11 cellular contexts compared by ENCODE assay signal in genomic region chr14:68969278-68969677, GRCh38. TPM values are rescaled to one million over a fixed set of nuclear protein-coding genes. Genes with fewer than 3 reads are reported as not detected.
A peak's percentile ranks its signal among the peaks of the same experiment; 100 is the strongest.
DNase-seq lines count a peak whose midpoint lies in the region; ATAC-seq and TF ChIP-seq lines count a peak whose summit lies in the region.
"Had no signal": no experiment of that assay in that cellular context is flagged by ENCODE, and none has a peak within 500 bp of the region (broad histone marks: within the 10 kb centered on the region; RNA-seq: fewer than 3 reads in every experiment).

No MANE protein-coding gene starts in this region.

- CTCF ChIA-PET in activated CD8-positive, alpha-beta T cell treated with anti-CD3 and anti-CD28 coated beads for 36 hours (lab: Charles Lee) = interaction anchor here (0.8 to 2.8 kb wide), 9 partner anchors 9 to 138 kb away, joined by 3 to 10 read pairs (median 4); no protein-coding TSS in a partner anchor
- CTCF ChIA-PET in activated CD8-positive, alpha-beta T cell treated with anti-CD3 and anti-CD28 coated beads, Interleukin-2, amount 10 ng/mL, durations not matched to agents 7 days and 5 days (lab: Charles Lee) = interaction anchor here (1.0 to 3.8 kb wide), 12 partner anchors 8 to 139 kb away, joined by 3 to 21 read pairs (median 4); no protein-coding TSS in a partner anchor

- in situ Hi-C loops in G401 (cut with HindIII; ENCODE audit: low sequenced_read_pairs) = no loop called here

- peaks cover 4 to 14% of the 10 kb centered on the region in 2 donors for H3K36me3 ChIP-seq in muscle layer of duodenum (ENCODE audit: control insufficient read depth in 1 of 2, insufficient read depth in 2 of 2, low read length in 2 of 2)
- H3K36me3 ChIP-seq in tibial artery = peaks cover 18 to 26% (median 26%) of the 10 kb centered on the region in 3 donors

- H3K27me3 ChIP-seq in muscle layer of duodenum (ENCODE audit: low read depth, low read length) (no peaks in the 10 kb centered on the region), tibial artery (no peaks in the 10 kb centered on the region)
- H3K27me3 ChIP-seq: left lung had no signal

- H3K4me3 ChIP-seq in muscle layer of duodenum (ENCODE audit: low read depth in 1 of 2, low read length in 2 of 2) (peak overlapping the region in 1 of 2 donors; percentile 25), tibial artery (peak overlapping the region; percentile 7 to 30)
- H3K4me3 ChIP-seq: left lung had no signal

- H3K4me1 ChIP-seq in muscle layer of duodenum (ENCODE audit: control insufficient read depth in 1 of 2, insufficient read depth in 2 of 2, low read length in 2 of 2) = peaks cover 25 to 95% of the 10 kb centered on the region in 2 donors
- peaks cover 4 to 100% (median 97%) of the 10 kb centered on the region in 4 donors for H3K4me1 ChIP-seq in tibial artery

- H3K9me3 ChIP-seq in muscle layer of duodenum (ENCODE audit: control insufficient read depth in 1 of 2, low read length in 2 of 2) (no peaks in the 10 kb centered on the region), tibial artery (no peaks in the 10 kb centered on the region)
- H3K9me3 ChIP-seq: left lung had no signal

- intact Hi-C loops in activated CD8-positive, alpha-beta T cell treated with anti-CD3 and anti-CD28 coated beads for 36 hours (cut with micrococcal nuclease) = no loop called here
- intact Hi-C loops in tibial artery (cut with DNase I; ENCODE audit: low total_unique reads) = no loop called here

- H3K27me3 Mint-ChIP-seq in activated CD8-positive, alpha-beta T cell treated with anti-CD3 and anti-CD28 coated beads for 36 hours = no peaks in the 10 kb centered on the region
- no peaks in the 10 kb centered on the region for H3K27me3 Mint-ChIP-seq in activated CD8-positive, alpha-beta T cell treated with anti-CD3 and anti-CD28 coated beads, Interleukin-2, amount 10 ng/mL, durations not matched to agents 7 days and 5 days (ENCODE audit: low read depth)

- H3K4me3 Mint-ChIP-seq in activated CD8-positive, alpha-beta T cell treated with anti-CD3 and anti-CD28 coated beads for 36 hours = peak overlapping the region; percentile 55
- no peak overlapping the region for H3K4me3 Mint-ChIP-seq in activated CD8-positive, alpha-beta T cell treated with anti-CD3 and anti-CD28 coated beads, Interleukin-2, amount 10 ng/mL, durations not matched to agents 7 days and 5 days

- H3K27ac ChIP-seq in caudate nucleus (ENCODE audit: low read depth, low read length) (peak overlapping the region; percentile 79), muscle layer of duodenum (ENCODE audit: low read length) (peak overlapping the region; percentile 67), tibial artery (peak overlapping the region; percentile 97 to 100)

- H3K27ac Mint-ChIP-seq in activated CD8-positive, alpha-beta T cell treated with anti-CD3 and anti-CD28 coated beads for 36 hours = peak overlapping the region; percentile 84
- H3K27ac Mint-ChIP-seq in activated CD8-positive, alpha-beta T cell treated with anti-CD3 and anti-CD28 coated beads, Interleukin-2, amount 10 ng/mL, durations not matched to agents 7 days and 5 days = no peak overlapping the region

- no peak for TF ChIP-seq CTCF in activated CD8-positive, alpha-beta T cell treated with anti-CD3 and anti-CD28 coated beads for 36 hours (IDR thresholded peaks at IDR 0.05)
- TF ChIP-seq CTCF in tibial artery (IDR thresholded peaks at IDR 0.05) = no peak

- POLR2A ChIA-PET in activated CD8-positive, alpha-beta T cell treated with anti-CD3 and anti-CD28 coated beads for 36 hours (lab: Charles Lee) = interaction anchor here (1.0 to 6.3 kb wide), 5 partner anchors 8 to 34 kb away, joined by 3 to 40 read pairs (median 4); no protein-coding TSS in a partner anchor
- POLR2A ChIA-PET in activated CD8-positive, alpha-beta T cell treated with anti-CD3 and anti-CD28 coated beads, Interleukin-2, amount 10 ng/mL, durations not matched to agents 7 days and 5 days (lab: Charles Lee) = interaction anchor here (1.2 to 2.9 kb wide), 5 partner anchors 8 to 16 kb away, joined by 4 to 18 read pairs (median 8); no protein-coding TSS in a partner anchor

- peaks cover 15% of the 10 kb centered on the region for H3K9me3 Mint-ChIP-seq in activated CD8-positive, alpha-beta T cell treated with anti-CD3 and anti-CD28 coated beads for 36 hours
- H3K9me3 Mint-ChIP-seq in activated CD8-positive, alpha-beta T cell treated with anti-CD3 and anti-CD28 coated beads, Interleukin-2, amount 10 ng/mL, durations not matched to agents 7 days and 5 days (ENCODE audit: insufficient read depth) = peaks cover 11% of the 10 kb centered on the region

- DNase-seq in activated CD8-positive, alpha-beta T cell treated with anti-CD3 and anti-CD28 coated beads for 36 hours = no peak
- no peak for DNase-seq in activated CD8-positive, alpha-beta T cell treated with anti-CD3 and anti-CD28 coated beads, Interleukin-2, amount 10 ng/mL, durations not matched to agents 7 days and 5 days
- DNase-seq in caudate nucleus (lab: John Stamatoyannopoulos, UW) = no peak
- no peak for DNase-seq in tibial artery
- DNase-seq in iPS-NIHi11 (ENCODE audit: low spot score) = no peak
- no peak for DNase-seq in G401 (ENCODE audit: low spot score)
- DNase-seq in activated gamma-delta T cell (lab: John Stamatoyannopoulos, UW) = no peak
- DNase-seq: activated CD4-positive, CD25-positive, alpha-beta regulatory T cell treated with anti-CD3 and anti-CD28 coated beads, Interleukin-2, amount 50 U/mL, for 72 hours; left lung; NCI-H446 had no signal

- ATAC-seq in activated CD8-positive, alpha-beta T cell treated with anti-CD3 and anti-CD28 coated beads for 36 hours = no peak
- ATAC-seq in activated CD8-positive, alpha-beta T cell treated with anti-CD3 and anti-CD28 coated beads, Interleukin-2, amount 10 ng/mL, durations not matched to agents 7 days and 5 days = no peak
- ATAC-seq: left lung had no signal

- H3K4me1 Mint-ChIP-seq in activated CD8-positive, alpha-beta T cell treated with anti-CD3 and anti-CD28 coated beads for 36 hours (ENCODE audit: low read depth) = peaks cover 85% of the 10 kb centered on the region
- H3K4me1 Mint-ChIP-seq in activated CD8-positive, alpha-beta T cell treated with anti-CD3 and anti-CD28 coated beads, Interleukin-2, amount 10 ng/mL, durations not matched to agents 7 days and 5 days (ENCODE audit: low read depth) = peaks cover 73% of the 10 kb centered on the region

- H3K36me3 Mint-ChIP-seq in activated CD8-positive, alpha-beta T cell treated with anti-CD3 and anti-CD28 coated beads for 36 hours (ENCODE audit: low read depth) = peaks cover 47% of the 10 kb centered on the region
- H3K36me3 Mint-ChIP-seq in activated CD8-positive, alpha-beta T cell treated with anti-CD3 and anti-CD28 coated beads, Interleukin-2, amount 10 ng/mL, durations not matched to agents 7 days and 5 days (ENCODE audit: low read depth) = peaks cover 29% of the 10 kb centered on the region

RNA-seq across cellular contexts. Expression of gene ACTN1, which starts 9.8 kb away (rescaled TPM):
- total RNA-seq in activated CD8-positive, alpha-beta T cell treated with anti-CD3 and anti-CD28 coated beads for 36 hours = 100 to 1,000 TPM; 214 TPM
- 10 to 100 TPM; 51.4 to 56.1 TPM for total RNA-seq in activated CD8-positive, alpha-beta T cell treated with anti-CD3 and anti-CD28 coated beads, Interleukin-2, amount 10 ng/mL, durations not matched to agents 7 days and 5 days
- 78.8 and 90.9 TPM in 2 replicates for total RNA-seq in G401 (2014; rRNA removed; shearing (Covaris generic))
